In genomic region chr6:36196880-36197548, GRCh38 we compare ENCODE assay signal across 8 cellular contexts. TPM values are rescaled to one million over a fixed set of nuclear protein-coding genes. Genes with fewer than 3 reads are reported as not detected.
DNase-seq lines count a peak whose midpoint lies in the region; ATAC-seq, FAIRE-seq and TF ChIP-seq lines count a peak whose summit lies in the region.

No MANE protein-coding gene starts in this region.

- no peaks in the 10 kb centered on the region for H3K9me3 ChIP-seq in kidney (ENCODE audit: control insufficient read depth in 1 of 2, low read length in 2 of 2)

- peak overlapping the region in 1 of 2 donors; percentile 64 for H3K9ac ChIP-seq in kidney (ENCODE audit: low read length in 2 of 2)

- peak overlapping the region; percentile 73 to 81 for H3K4me3 ChIP-seq in kidney (ENCODE audit: low read length in 2 of 2)

- DNase-seq in AML-193 (lab: John Stamatoyannopoulos, UW): peak; percentile 98 to 99
- DNase-seq in NCI-H446 treated with DMSO at 0.1 percent for 48 hours (lab: John Stamatoyannopoulos, UW): peak; percentile 94
- peak; percentile 100 for DNase-seq in activated CD4-positive, CD25-positive, alpha-beta regulatory T cell treated with anti-CD3 and anti-CD28 coated beads, Interleukin-2, amount 50 U/mL, for 72 hours
- peak; percentile 90 for DNase-seq in cerebellar nuclear complex (lab: John Stamatoyannopoulos, UW)
- peak; percentile 100 for DNase-seq in kidney
- peak; percentile 99 to 100 for DNase-seq in stimulated activated CD4-positive, alpha-beta T cell treated with anti-CD3 and anti-CD28 coated beads, Interleukin-15, amount 100 ng/mL, for 1 hour (ENCODE audit: low read depth in 1 of 2, low spot score in 1 of 2)

- intact Hi-C loops in kidney (cut with DNase I): no loop called here

- no peak for TF ChIP-seq CTCF in kidney (IDR thresholded peaks at IDR 0.05; ENCODE audit: borderline replicate concordance, extremely low read depth, insufficient read depth)

- ATAC-seq in HG03378 (IDR thresholded peaks at IDR 0.05; ENCODE audit: unreplicated experiment): peak; percentile 84

- peaks cover 6 to 11% of the 10 kb centered on the region in 2 donors for H3K4me1 ChIP-seq in kidney (ENCODE audit: control insufficient read depth in 1 of 2, insufficient read depth in 1 of 2, low read depth in 1 of 2, low read length in 2 of 2)

- peak overlapping the region; percentile 88 to 92 for H3K27ac ChIP-seq in kidney (ENCODE audit: low read depth in 2 of 2, low read length in 2 of 2)

- peak; percentile 8 for FAIRE-seq in kidney (lab: Jason Lieb, UNC)

- peaks cover 15 to 17% of the 10 kb centered on the region in 2 donors for H3K36me3 ChIP-seq in kidney (ENCODE audit: control insufficient read depth in 1 of 2, insufficient read depth in 2 of 2, low read length in 2 of 2)

- TF ChIP-seq POLR2A in GM19099 (IDR thresholded peaks at IDR 0.05; ENCODE audit: extremely low read depth, insufficient read length, low read depth): peak; percentile 64

RNA-seq across cellular contexts. Expression of gene BRPF3, which starts 0.5 kb away (rescaled TPM):
- total RNA-seq in kidney: 29.5 TPM
- 10.2 TPM for polyA plus RNA-seq in kidney (ENCODE audit: insufficient read depth, low read depth, low replicate concordance)

Comparison
In these comparisons a context has a peak if more than half of its experiments do, and no peak if none do; other contexts are left out.
1. Peak in every context shown above with its lines: DNase-seq, ATAC-seq, H3K4me3 ChIP-seq and H3K27ac ChIP-seq.